15 cellular contexts compared by ENCODE assay signal in genomic region chr9:33234511-33235467, GRCh38. TPM values are rescaled to one million over a fixed set of nuclear protein-coding genes. Genes with fewer than 3 reads are reported as not detected.
DNase-seq lines count a peak whose midpoint lies in the region; ATAC-seq and TF ChIP-seq lines count a peak whose summit lies in the region.
"Had no signal": no experiment of that assay in that cellular context is flagged by ENCODE, and none has a peak within 500 bp of the region (broad histone marks: within the 10 kb centered on the region; RNA-seq: fewer than 3 reads in every experiment).

No MANE protein-coding gene starts in this region.

- peak; percentile 40 for DNase-seq in GM23248
- peak; percentile 86 for DNase-seq in amniotic epithelial cell (ENCODE audit: low read depth)
- DNase-seq in foreskin keratinocyte: peak in 1 of 2 donors; percentile 75
- peak; percentile 41 for DNase-seq in stomach
- DNase-seq in dorsolateral prefrontal cortex: no peak
- DNase-seq in cardiac septum (ENCODE audit: low spot score): no peak
- DNase-seq: activated naive CD8-positive, alpha-beta T cell treated with anti-CD3 and anti-CD28 coated beads for 36 hours; retina; stimulated activated naive B cell treated with anti-CD40 and anti-IgM and Interleukin-4, amounts not matched to agents 10 μg/mL and 1 μg/mL and 100 μg/mL, for 72 hours had no signal

- no peak overlapping the region for H3K4me2 ChIP-seq in GM23248 (ENCODE audit: unreplicated experiment)

- H3K79me2 ChIP-seq in GM23248 (ENCODE audit: insufficient read depth): no peaks in the 10 kb centered on the region

- no peaks in the 10 kb centered on the region for H4K20me1 ChIP-seq in GM23248 (ENCODE audit: insufficient read depth)

- TF ChIP-seq POLR2A in stomach (IDR thresholded peaks at IDR 0.05): no peak

- no peak overlapping the region for H3K27ac ChIP-seq in GM23248
- peak overlapping the region; percentile 95 for H3K27ac ChIP-seq in foreskin keratinocyte
- peak overlapping the region; percentile 63 to 85 (median 79) for H3K27ac ChIP-seq in stomach
- no peak overlapping the region for H3K27ac ChIP-seq in dorsolateral prefrontal cortex
- H3K27ac ChIP-seq: coronary artery had no signal

- TF ChIP-seq CTCF in foreskin keratinocyte (conservative IDR thresholded peaks at IDR 0.05) (no peak), stomach (IDR thresholded peaks at IDR 0.05) (no peak), dorsolateral prefrontal cortex (IDR thresholded peaks at IDR 0.05 in 54 of 56, conservative IDR thresholded peaks at IDR 0.05 in 2 of 56; ENCODE audit: low read depth in 1 of 56, partially characterized antibody in 56 of 56) (no peak)

- no peaks in the 10 kb centered on the region for H3K9me3 ChIP-seq in GM23248 (ENCODE audit: low read depth)
- H3K9me3 ChIP-seq in stomach: no peaks in the 10 kb centered on the region

- no peak overlapping the region for H3K4me3 ChIP-seq in GM23248
- H3K4me3 ChIP-seq in stomach: no peak overlapping the region
- H3K4me3 ChIP-seq in dorsolateral prefrontal cortex: no peak overlapping the region
- H3K4me3 ChIP-seq: coronary artery had no signal

- no peaks in the 10 kb centered on the region for H3K9me2 ChIP-seq in GM23248 (ENCODE audit: insufficient read depth)

- TF ChIP-seq EP300 in stomach (IDR thresholded peaks at IDR 0.05): no peak

- H3K4me1 ChIP-seq in GM23248 (ENCODE audit: insufficient read depth): peaks cover 14% of the 10 kb centered on the region
- peaks cover 30% of the 10 kb centered on the region for H3K4me1 ChIP-seq in foreskin keratinocyte
- peaks cover 4 to 21% (median 12%) of the 10 kb centered on the region in 4 donors for H3K4me1 ChIP-seq in stomach

- WGBS in GM23248 (ENCODE audit: low coverage in 1 of 2, low lambda C conversion rate in 2 of 2, missing lambda C conversion rate in 2 of 2), 2 experiments: 74 to 76% methylated on average over 9 of the region's 9 CpGs
- WGBS in stomach, 5 donors: 59 to 68% (median 66%) methylated on average over 8 to 9 of the region's 9 CpGs

- intact Hi-C loops in stomach (cut with DNase I; ENCODE audit: low total_unique reads): no loop called here
- intact Hi-C loops in dorsolateral prefrontal cortex (cut with DNase I): no loop called here
- intact Hi-C loops in cardiac septum (cut with DNase I): no loop called here

- H3F3A ChIP-seq in GM23248 (ENCODE audit: insufficient read depth): 0 out of 2 replicates have a peak, but pooled peaks cover 6% of the 10 kb centered on the region

- no peaks in the 10 kb centered on the region for H3K27me3 ChIP-seq in GM23248 (replicated peaks; ENCODE audit: insufficient read depth)
- H3K27me3 ChIP-seq in foreskin keratinocyte: no peaks in the 10 kb centered on the region
- H3K27me3 ChIP-seq in stomach: peaks cover 0 to 6% (median 0%) of the 10 kb centered on the region in 3 donors
- peaks cover 0 to 8% (median 0%) of the 10 kb centered on the region in 45 donors for H3K27me3 ChIP-seq in dorsolateral prefrontal cortex

- no peak overlapping the region for H3K9ac ChIP-seq in GM23248

- H3K36me3 ChIP-seq in GM23248 (ENCODE audit: low read depth) (no peaks in the 10 kb centered on the region), stomach (no peaks in the 10 kb centered on the region)

- ATAC-seq in foreskin keratinocyte (peak; percentile 36), HG02588 (IDR thresholded peaks at IDR 0.05; ENCODE audit: unreplicated experiment) (no peak)
- ATAC-seq: activated CD4-positive, CD25-positive, alpha-beta regulatory T cell treated with anti-CD3 and anti-CD28 coated beads, Interleukin-2, amount 50 U/mL, for 24 hours; stimulated activated naive B cell treated with anti-CD40 and anti-IgM and Interleukin-4, amounts not matched to agents 10 μg/mL and 1 μg/mL and 100 μg/mL, for 72 hours had no signal

- H2AFZ ChIP-seq in GM23248: no peak overlapping the region

- in situ Hi-C loops in GM23248 (cut with MboI): no loop called here

RNA-seq across cellular contexts. Expression of gene SPINK4, which starts 5.2 kb away (rescaled TPM):
- not detected in 2 replicates for total RNA-seq in GM23248 (2014; rRNA removed; shearing (Covaris generic))
- not detected in 2 replicates for polyA plus RNA-seq in GM23248 (2016; fragmentation: Nextera tagmentation; extraction: Ambion mirVana)
- not detected in 2 replicates for total RNA-seq in foreskin keratinocyte
- not detected in 2 replicates for polyA plus RNA-seq in foreskin keratinocyte
- total RNA-seq in stomach: 10 to 100 TPM in 1 of 5 donors, not detected in 4; 29.5 TPM
- 10 to 100 TPM in 1 of 3 donors, 1 to 10 TPM in 1, not detected in 1; 2.1 to 19.1 TPM for polyA plus RNA-seq in stomach
- total RNA-seq in dorsolateral prefrontal cortex: not detected
- total RNA-seq in cardiac septum: not detected
- total RNA-seq: activated naive CD8-positive, alpha-beta T cell treated with anti-CD3 and anti-CD28 coated beads for 36 hours; CD4-positive, alpha-beta T cell; HT1080; T-cell had no signal

RNA-seq across cellular contexts. Expression of gene BAG1, which starts 29.7 kb away (rescaled TPM):
- 25.0 and 38.2 TPM in 2 replicates for total RNA-seq in GM23248 (2014; rRNA removed; shearing (Covaris generic))
- polyA plus RNA-seq in GM23248 (2016; fragmentation: Nextera tagmentation; extraction: Ambion mirVana) (48.7 and 49.7 TPM in 2 replicates), foreskin keratinocyte (32.5 and 40.6 TPM in 2 replicates), stomach (100 to 1,000 TPM; 112 to 229 (median 125) TPM)
- total RNA-seq in foreskin keratinocyte (29.6 and 33.5 TPM in 2 replicates), stomach (100 to 1,000 TPM in 3 of 5 donors, 10 to 100 TPM in 1, 1 to 10 TPM in 1; 2.3 to 461 (median 138) TPM), dorsolateral prefrontal cortex (100 to 1,000 TPM in 9 of 120 experiments, 10 to 100 TPM in 111; 49.1 to 127 (median 80.7) TPM), cardiac septum (150 TPM)

RNA-seq across cellular contexts. Expression of gene CHMP5, which starts 30.1 kb away (rescaled TPM):
- 65.3 and 90.6 TPM in 2 replicates for total RNA-seq in GM23248 (2014; rRNA removed; shearing (Covaris generic))
- polyA plus RNA-seq in GM23248 (2016; fragmentation: Nextera tagmentation; extraction: Ambion mirVana) (130 and 134 TPM in 2 replicates), foreskin keratinocyte (77.4 and 77.7 TPM in 2 replicates), stomach (100 to 1,000 TPM in 1 of 3 donors, 10 to 100 TPM in 2; 50.7 to 164 (median 77.9) TPM)
- total RNA-seq in foreskin keratinocyte (86.7 and 94.8 TPM in 2 replicates), stomach (100 to 1,000 TPM in 1 of 5 donors, 10 to 100 TPM in 3, 1 to 10 TPM in 1; 9.8 to 129 (median 23.5) TPM), dorsolateral prefrontal cortex (10 to 100 TPM; 41.0 to 98.2 (median 72.4) TPM), cardiac septum (53.8 TPM)

RNA-seq across cellular contexts. Expression of gene NFX1, which starts 55.5 kb away (rescaled TPM):
- 20.4 and 23.8 TPM in 2 replicates for total RNA-seq in GM23248 (2014; rRNA removed; shearing (Covaris generic))
- polyA plus RNA-seq in GM23248 (2016; fragmentation: Nextera tagmentation; extraction: Ambion mirVana) (27.8 and 28.1 TPM in 2 replicates), foreskin keratinocyte (9.7 and 11.8 TPM in 2 replicates), stomach (10 to 100 TPM; 11.3 to 19.9 (median 13.3) TPM)
- total RNA-seq in foreskin keratinocyte (27.5 and 27.9 TPM in 2 replicates), stomach (10 to 100 TPM; 20.3 to 46.9 (median 36.4) TPM), dorsolateral prefrontal cortex (10 to 100 TPM; 33.6 to 54.0 (median 43.9) TPM), cardiac septum (38.0 TPM)

Comparison
In these comparisons a context has a peak if more than half of its experiments do, and no peak if none do; other contexts are left out.
1. DNase-seq: peak in GM23248 (single experiment), amniotic epithelial cell (single experiment) and stomach (single experiment); none in dorsolateral prefrontal cortex (0 of 10) and cardiac septum (single experiment).
2. H3K27ac ChIP-seq: peak in foreskin keratinocyte (single experiment) and stomach (5 of 5); none in GM23248 (single experiment) and dorsolateral prefrontal cortex (0 of 59).